Comparison of ENCODE assay signal across 8 cellular contexts in the genomic region with DNA sequence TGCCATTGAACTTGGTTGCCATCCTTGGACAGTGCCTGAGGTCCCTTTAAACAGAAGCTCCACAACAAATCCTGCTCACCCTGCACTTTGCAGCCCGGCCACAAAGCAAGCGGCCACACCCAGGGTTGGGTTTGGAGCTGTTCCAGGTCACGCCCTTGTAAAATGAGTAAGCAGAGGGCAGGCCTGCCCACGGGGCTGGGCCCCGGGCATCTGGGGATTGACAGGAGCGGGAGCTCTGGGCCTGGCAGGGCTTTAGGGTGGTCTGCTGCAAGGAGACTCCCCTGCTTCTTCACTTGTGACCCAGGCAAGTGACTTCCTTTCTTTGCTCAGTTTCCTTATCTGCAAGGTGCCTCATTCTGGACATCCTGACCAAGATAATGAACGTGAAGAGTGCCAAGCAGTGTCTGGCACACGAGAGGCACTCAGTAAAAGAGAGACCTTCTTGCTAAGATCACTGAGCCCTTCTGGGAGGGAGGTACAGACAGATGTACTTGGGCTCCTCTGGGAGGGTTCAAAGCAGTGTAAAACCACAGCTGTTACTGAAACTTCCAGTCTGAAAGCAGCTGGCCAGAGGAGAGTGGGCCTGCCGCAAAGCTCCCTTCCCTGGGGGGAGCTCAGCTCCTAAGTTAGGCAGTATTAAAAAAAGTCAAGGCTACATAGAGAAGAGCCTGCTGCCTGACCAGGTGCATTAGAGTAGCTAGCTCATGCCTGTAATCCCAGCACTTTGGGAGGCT. TPM values are rescaled to one million over a fixed set of nuclear protein-coding genes. Genes with fewer than 3 reads are reported as not detected.
DNase-seq lines count a peak whose midpoint lies in the region; ATAC-seq and TF ChIP-seq lines count a peak whose summit lies in the region.

No MANE protein-coding gene starts in this region.

- DNase-seq in NCI-H2029 (lab: John Stamatoyannopoulos, UW) (peak; percentile 73), NCI-H2029 treated with DMSO at 0.1 percent for 48 hours (lab: John Stamatoyannopoulos, UW) (no peak), NCI-H748 (lab: John Stamatoyannopoulos, UW; ENCODE audit: unreplicated experiment) (peak; percentile 93), epithelial cell of esophagus (ENCODE audit: low read depth) (peak; percentile 91), neuronal stem cell (ENCODE audit: low spot score) (no peak), type B pancreatic cell (ENCODE audit: extremely low spot score, unreplicated experiment) (no peak)
- peak; percentile 91 for DNase-seq in activated CD8-positive, alpha-beta T cell treated with anti-CD3 and anti-CD28 coated beads for 36 hours

- peak overlapping the region; percentile 2 for H3K14ac ChIP-seq in neuronal stem cell (ENCODE audit: low read length)

- no peak overlapping the region for H3K18ac ChIP-seq in neuronal stem cell (ENCODE audit: low read length)

- no peak overlapping the region for H4K91ac ChIP-seq in neuronal stem cell (ENCODE audit: low read depth, low read length, poor library complexity)

- H3K27me3 ChIP-seq in neuronal stem cell (ENCODE audit: control insufficient read depth in 3 of 3, insufficient read depth in 3 of 3, low read depth in 1 of 3, low read length in 3 of 3) = no peaks in the 10 kb centered on the region

- H4K8ac ChIP-seq in neuronal stem cell (ENCODE audit: low read depth, low read length) = no peak overlapping the region

- peaks cover 32 to 34% of the 10 kb centered on the region in 2 donors for H3K4me1 ChIP-seq in neuronal stem cell (ENCODE audit: control insufficient read depth in 2 of 2, insufficient read depth in 1 of 2, low read depth in 1 of 2, low read length in 2 of 2)

- peaks cover 69% of the 10 kb centered on the region for H3K4me1 Mint-ChIP-seq in activated CD8-positive, alpha-beta T cell treated with anti-CD3 and anti-CD28 coated beads for 36 hours (ENCODE audit: low read depth)
- peaks cover 36% of the 10 kb centered on the region for H3K4me1 Mint-ChIP-seq in type B pancreatic cell (ENCODE audit: unreplicated experiment)

- H3K4me3 ChIP-seq in epithelial cell of esophagus (ENCODE audit: low read length) = no peak overlapping the region
- no peak overlapping the region for H3K4me3 ChIP-seq in neuronal stem cell (ENCODE audit: low read length in 2 of 2)

- no peak overlapping the region for H2BK5ac ChIP-seq in neuronal stem cell (ENCODE audit: low read length)

- H3K9me3 ChIP-seq in neuronal stem cell (replicated peaks in 1 of 2; ENCODE audit: control insufficient read depth in 2 of 2, insufficient read depth in 1 of 2, low read depth in 1 of 2, low read length in 2 of 2) = no peaks in the 10 kb centered on the region

- H3K4me3 Mint-ChIP-seq in activated CD8-positive, alpha-beta T cell treated with anti-CD3 and anti-CD28 coated beads for 36 hours = peak overlapping the region; percentile 86
- H3K4me3 Mint-ChIP-seq in type B pancreatic cell = peak overlapping the region; percentile 82

- H3K9me3 Mint-ChIP-seq in activated CD8-positive, alpha-beta T cell treated with anti-CD3 and anti-CD28 coated beads for 36 hours = no peaks in the 10 kb centered on the region
- no peaks in the 10 kb centered on the region for H3K9me3 Mint-ChIP-seq in type B pancreatic cell

- no peak overlapping the region for H2BK12ac ChIP-seq in neuronal stem cell (ENCODE audit: low read length)

- no peaks in the 10 kb centered on the region for H3K27me3 Mint-ChIP-seq in activated CD8-positive, alpha-beta T cell treated with anti-CD3 and anti-CD28 coated beads for 36 hours
- H3K27me3 Mint-ChIP-seq in type B pancreatic cell = no peaks in the 10 kb centered on the region

- no peak overlapping the region for H2BK120ac ChIP-seq in neuronal stem cell (ENCODE audit: low read depth, low read length)

- no peak overlapping the region for H3K4ac ChIP-seq in neuronal stem cell (ENCODE audit: low read length)

- no peak overlapping the region for H3K4me2 ChIP-seq in neuronal stem cell (ENCODE audit: insufficient read depth, low read length, poor library complexity, severe bottlenecking)

- H2BK15ac ChIP-seq in neuronal stem cell (ENCODE audit: low read length) = peak overlapping the region; percentile 24

- H3K9ac ChIP-seq in neuronal stem cell (ENCODE audit: low read depth, low read length, poor library complexity) = no peak overlapping the region

- no peak overlapping the region for H3K23ac ChIP-seq in neuronal stem cell (ENCODE audit: low read depth, low read length, poor library complexity)

- no CpG with 5 or more reads among the region's 9 CpGs for WGBS in neuronal stem cell (ENCODE audit: extremely low coverage in 2 of 2, insufficient read length in 2 of 2, insufficient replicate concordance in 1 of 2), 2 donors

- no peak for TF ChIP-seq CTCF in activated CD8-positive, alpha-beta T cell treated with anti-CD3 and anti-CD28 coated beads for 36 hours (IDR thresholded peaks at IDR 0.05)
- TF ChIP-seq CTCF in epithelial cell of esophagus (IDR thresholded peaks at IDR 0.05; ENCODE audit: insufficient read depth, low read depth, low read length, missing control alignments) (no peak), type B pancreatic cell (conservative IDR thresholded peaks at IDR 0.05) (no peak)

- H3K79me1 ChIP-seq in neuronal stem cell (ENCODE audit: low read depth, low read length) = peaks cover 2% of the 10 kb centered on the region

- H3K27ac ChIP-seq in neuronal stem cell (replicated peaks; ENCODE audit: low read length) = no peak overlapping the region

- H3K27ac Mint-ChIP-seq in activated CD8-positive, alpha-beta T cell treated with anti-CD3 and anti-CD28 coated beads for 36 hours = peak overlapping the region; percentile 55
- peak overlapping the region; percentile 65 for H3K27ac Mint-ChIP-seq in type B pancreatic cell

- H3K36me3 ChIP-seq in neuronal stem cell (replicated peaks in 1 of 2; ENCODE audit: control insufficient read depth in 2 of 2, insufficient read depth in 2 of 2, low read length in 2 of 2) = peaks cover 4 to 28% of the 10 kb centered on the region in 2 donors

- ATAC-seq in HG03342 (IDR thresholded peaks at IDR 0.05; ENCODE audit: unreplicated experiment) = peak; percentile 35
- peak; percentile 70 for ATAC-seq in activated CD8-positive, alpha-beta T cell treated with anti-CD3 and anti-CD28 coated beads for 36 hours

- POLR2A ChIA-PET in activated CD8-positive, alpha-beta T cell treated with anti-CD3 and anti-CD28 coated beads for 36 hours (lab: Charles Lee) = interaction anchor here (1.0 to 4.8 kb wide), 12 partner anchors 9 to 166 kb away, joined by 3 to 22 read pairs (median 4); a partner anchor contains a TSS

- no peak overlapping the region for H2AFZ ChIP-seq in neuronal stem cell (ENCODE audit: low read length)

- peaks cover 41% of the 10 kb centered on the region for H3K36me3 Mint-ChIP-seq in activated CD8-positive, alpha-beta T cell treated with anti-CD3 and anti-CD28 coated beads for 36 hours (ENCODE audit: low read depth)
- no peaks in the 10 kb centered on the region for H3K36me3 Mint-ChIP-seq in type B pancreatic cell

- intact Hi-C loops in activated CD8-positive, alpha-beta T cell treated with anti-CD3 and anti-CD28 coated beads for 36 hours (cut with micrococcal nuclease) = no loop called here

- H2AK5ac ChIP-seq in neuronal stem cell (ENCODE audit: low read depth, low read length) = no peak overlapping the region

- CTCF ChIA-PET in activated CD8-positive, alpha-beta T cell treated with anti-CD3 and anti-CD28 coated beads for 36 hours (lab: Charles Lee) = interaction anchor here (0.7 to 14.8 kb wide), 16 partner anchors 9 to 250 kb away, joined by 3 to 202 read pairs (median 8); a partner anchor contains a TSS

RNA-seq across cellular contexts. Expression of a gene that starts 2.6 kb away (rescaled TPM):
- 10 to 100 TPM; 23.7 to 25.3 TPM for total RNA-seq in activated CD8-positive, alpha-beta T cell treated with anti-CD3 and anti-CD28 coated beads for 36 hours
- polyA plus RNA-seq in neuronal stem cell (2013, experiment 1 of 2) = 3.8 TPM
- polyA plus RNA-seq in neuronal stem cell (2013, experiment 2 of 2) = 4.4 TPM
- 8.4 and 9.4 TPM in 2 replicates for total RNA-seq in type B pancreatic cell (ENCODE audit: low replicate concordance)

RNA-seq across cellular contexts. Expression of a gene that starts 30.9 kb away (rescaled TPM):
- total RNA-seq in activated CD8-positive, alpha-beta T cell treated with anti-CD3 and anti-CD28 coated beads for 36 hours = 10 to 100 TPM; 70.4 to 74.3 TPM
- 99.9 TPM for polyA plus RNA-seq in neuronal stem cell (2013, experiment 1 of 2)
- 99.2 TPM for polyA plus RNA-seq in neuronal stem cell (2013, experiment 2 of 2)
- total RNA-seq in type B pancreatic cell (ENCODE audit: low replicate concordance) = 240 and 495 TPM in 2 replicates

RNA-seq across cellular contexts. Expression of a gene that starts 44.4 kb away (rescaled TPM):
- under 1 TPM; 0.29 to 0.74 TPM for total RNA-seq in activated CD8-positive, alpha-beta T cell treated with anti-CD3 and anti-CD28 coated beads for 36 hours
- polyA plus RNA-seq in neuronal stem cell (2013, experiment 1 of 2) = 8.9 TPM
- 8.0 TPM for polyA plus RNA-seq in neuronal stem cell (2013, experiment 2 of 2)
- total RNA-seq in type B pancreatic cell (ENCODE audit: low replicate concordance) = 41.9 and 65.7 TPM in 2 replicates

Comparison
In these comparisons a context has a peak if more than half of its experiments do, and no peak if none do; other contexts are left out.
1. DNase-seq: peak in NCI-H2029 (single experiment), NCI-H748 (single experiment), activated CD8-positive, alpha-beta T cell treated with anti-CD3 and anti-CD28 coated beads for 36 hours (single experiment) and epithelial cell of esophagus (single experiment); none in NCI-H2029 treated with DMSO at 0.1 percent for 48 hours (single experiment), neuronal stem cell (single experiment) and type B pancreatic cell (single experiment).
2. RNA of a gene that starts 44.4 kb away (total RNA-seq): 41.9 to 65.7 TPM in type B pancreatic cell; 0.29 to 0.74 TPM in activated CD8-positive, alpha-beta T cell treated with anti-CD3 and anti-CD28 coated beads for 36 hours; every median in the first group is over 10 times any median in the second.